8 cellular contexts compared by ENCODE assay signal in the genomic region with DNA sequence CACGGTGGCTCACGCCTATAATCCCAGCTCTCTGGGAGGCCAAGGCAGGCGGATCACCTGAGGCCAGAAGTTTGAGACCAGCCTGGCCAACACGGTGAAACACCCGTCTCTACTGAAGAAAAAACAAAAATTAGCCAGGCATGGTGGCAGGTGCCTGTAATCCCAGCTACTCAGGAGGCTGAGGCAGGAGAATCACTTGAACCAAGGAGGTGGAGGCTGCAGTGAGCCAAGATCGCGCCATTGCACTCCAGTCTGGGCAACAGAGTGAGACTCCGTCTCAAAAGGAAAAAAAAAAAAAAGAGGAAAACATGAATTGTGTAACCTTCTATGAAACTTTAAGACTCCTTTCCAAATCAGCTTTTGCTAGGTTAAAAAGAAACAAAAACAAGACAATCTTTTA. TPM values are rescaled to one million over a fixed set of nuclear protein-coding genes. Genes with fewer than 3 reads are reported as not detected.
DNase-seq lines count a peak whose midpoint lies in the region; ATAC-seq and TF ChIP-seq lines count a peak whose summit lies in the region.
"Not testable (repeated sequence)": the region's sequence is repeated elsewhere in the genome, so short reads cannot be mapped to it uniquely, and the experiment has no call there.

No MANE protein-coding gene starts in this region.

- peaks cover 54 to 86% (median 65%) of the 10 kb centered on the region in 10 experiments for H3K4me1 ChIP-seq in BLaER1 treated with 17β-estradiol and CSF1 and Interleukin-3, amounts not matched to agents 10 nM and 100 nM
- H3K4me1 ChIP-seq in HEK293 (ENCODE audit: control insufficient read depth, insufficient read depth, low read length) (peaks cover 60% of the 10 kb centered on the region), esophagus squamous epithelium (peaks cover 17 to 100% (median 70%) of the 10 kb centered on the region in 3 donors), thyroid gland (peaks cover 70 to 80% of the 10 kb centered on the region in 2 donors)
- H3K4me1 ChIP-seq in naive thymus-derived CD4-positive, alpha-beta T cell (ENCODE audit: control insufficient read depth in 2 of 2, insufficient read depth in 2 of 2, low read length in 2 of 2) = peaks cover 48 to 62% of the 10 kb centered on the region in 2 donors

- intact Hi-C loops in esophagus squamous epithelium (cut with DNase I); naive thymus-derived CD4-positive, alpha-beta T cell (cut with micrococcal nuclease): not testable (repeated sequence)
- intact Hi-C loops in thyroid gland (cut with DNase I) = loop anchor here (10.0 kb wide), 1 partner anchor 68 kb away; a partner anchor contains a TSS

- CTCF ChIA-PET in HEK293 (lab: Yijun Ruan, JAX) (interaction anchor here (0.6 to 2.1 kb wide), 5 partner anchors 14 to 23 kb away, joined by 3 to 8 read pairs (median 5); no protein-coding TSS in a partner anchor), T-cell (lab: Charles Lee) (interaction anchor here (0.6 to 1.5 kb wide), 4 partner anchors 10 to 45 kb away, joined by 3 to 5 read pairs (median 4); a partner anchor contains a TSS)
- CTCF ChIA-PET in naive thymus-derived CD4-positive, alpha-beta T cell (lab: Charles Lee) = interaction anchor here (1.3 kb wide), 1 partner anchor 21 kb away, joined by 4 read pairs; no protein-coding TSS in a partner anchor

- 0 out of 22 replicates have a peak overlapping the region, but pooled peaks of 2 of the 11 experiments have one; percentile 10 to 11 for H3K27ac ChIP-seq in BLaER1 treated with 17β-estradiol and CSF1 and Interleukin-3, amounts not matched to agents 10 nM and 100 nM
- H3K27ac ChIP-seq in HEK293 (ENCODE audit: extremely low read depth, low read depth, low read length) = not testable (repeated sequence)
- H3K27ac ChIP-seq in esophagus squamous epithelium = peak overlapping the region in 3 of 4 donors; percentile 5 to 21 (median 9)
- peak overlapping the region; percentile 22 for H3K27ac ChIP-seq in naive thymus-derived CD4-positive, alpha-beta T cell (ENCODE audit: low read depth, low read length)
- peak overlapping the region in 2 of 3 donors; percentile 4 to 27 for H3K27ac ChIP-seq in thyroid gland

- not testable (repeated sequence) for TF ChIP-seq CTCF in HEK293 (tag by site-specific recombination; IDR thresholded peaks at IDR 0.05); esophagus squamous epithelium (IDR thresholded peaks at IDR 0.05); progenitor cell of endocrine pancreas (IDR thresholded peaks at IDR 0.05; ENCODE audit: unreplicated experiment); thyroid gland (IDR thresholded peaks at IDR 0.05)

- not testable (repeated sequence) for ATAC-seq in T-cell (replicated peaks in 1 of 4); naive thymus-derived CD4-positive, alpha-beta T cell

- not testable (repeated sequence) for H3K27me3 ChIP-seq in BLaER1 treated with 17β-estradiol and CSF1 and Interleukin-3, amounts not matched to agents 10 nM and 100 nM; esophagus squamous epithelium; naive thymus-derived CD4-positive, alpha-beta T cell (ENCODE audit: control insufficient read depth in 2 of 2, insufficient read depth in 2 of 2, low read length in 2 of 2); thyroid gland

- not testable (repeated sequence) for H3K27me3 Mint-ChIP-seq in T-cell; activated naive CD4-positive, alpha-beta T cell treated with anti-CD3 and anti-CD28 coated beads, Interleukin-2, amount 50 U/mL, for 24 hours; naive thymus-derived CD4-positive, alpha-beta T cell; progenitor cell of endocrine pancreas

- TF ChIP-seq POLR2A in esophagus squamous epithelium (IDR thresholded peaks at IDR 0.05); thyroid gland (IDR thresholded peaks at IDR 0.05): not testable (repeated sequence)

- not testable (repeated sequence) for H3K4me3 ChIP-seq in BLaER1 treated with 17β-estradiol and CSF1 and Interleukin-3, amounts not matched to agents 10 nM and 100 nM; HEK293 (ENCODE audit: low read depth, low read length); esophagus squamous epithelium; naive thymus-derived CD4-positive, alpha-beta T cell (ENCODE audit: low read length); thyroid gland (replicated peaks in 1 of 3)

- not testable (repeated sequence) for H3K9me3 Mint-ChIP-seq in T-cell; activated naive CD4-positive, alpha-beta T cell treated with anti-CD3 and anti-CD28 coated beads, Interleukin-2, amount 50 U/mL, for 24 hours; naive thymus-derived CD4-positive, alpha-beta T cell; progenitor cell of endocrine pancreas (ENCODE audit: low read depth)

- H4K20me1 ChIP-seq in BLaER1 treated with 17β-estradiol and CSF1 and Interleukin-3, amounts not matched to agents 10 nM and 100 nM = peaks cover 100% of the 10 kb centered on the region in 11 experiments

- peak overlapping the region in 2 of 3 donors; percentile 17 to 40 for H3K4me3 Mint-ChIP-seq in T-cell
- peak overlapping the region; percentile 7 for H3K4me3 Mint-ChIP-seq in activated naive CD4-positive, alpha-beta T cell treated with anti-CD3 and anti-CD28 coated beads, Interleukin-2, amount 50 U/mL, for 24 hours
- peak overlapping the region in 6 of 10 donors; percentile 2 to 63 (median 20) for H3K4me3 Mint-ChIP-seq in naive thymus-derived CD4-positive, alpha-beta T cell
- H3K4me3 Mint-ChIP-seq in progenitor cell of endocrine pancreas (ENCODE audit: low read depth) = not testable (repeated sequence)

- not testable (repeated sequence) for H3K9me3 ChIP-seq in BLaER1 treated with 17β-estradiol and CSF1 and Interleukin-3, amounts not matched to agents 10 nM and 100 nM (replicated peaks in 1 of 11); HEK293 (ENCODE audit: control insufficient read depth, insufficient read depth, low read depth, low read length); esophagus squamous epithelium; naive thymus-derived CD4-positive, alpha-beta T cell (ENCODE audit: control insufficient read depth in 2 of 3, low read length in 3 of 3); thyroid gland

- POLR2A ChIA-PET in HEK293 (lab: Yijun Ruan, JAX) = interaction anchor here (1.0 kb wide), 1 partner anchor 13 kb away, joined by 3 read pairs; a partner anchor contains a TSS
- POLR2A ChIA-PET in T-cell (lab: Charles Lee) = interaction anchor here (0.6 to 0.8 kb wide), 2 partner anchors 21 to 372 kb away, joined by 3 read pairs; no protein-coding TSS in a partner anchor
- POLR2A ChIA-PET in naive thymus-derived CD4-positive, alpha-beta T cell (lab: Charles Lee) = interaction anchor here (1.5 kb wide), 1 partner anchor 13 kb away, joined by 4 read pairs; no protein-coding TSS in a partner anchor

- peak overlapping the region in 6 of 11 experiments; percentile 1 to 67 (median 34); a peak in 8 of 22 replicates for H3K4me2 ChIP-seq in BLaER1 treated with 17β-estradiol and CSF1 and Interleukin-3, amounts not matched to agents 10 nM and 100 nM

- not testable (repeated sequence) for DNase-seq in T-cell; esophagus squamous epithelium (lab: John Stamatoyannopoulos, UW); naive thymus-derived CD4-positive, alpha-beta T cell; progenitor cell of endocrine pancreas (ENCODE audit: low spot score, unreplicated experiment); thyroid gland

- peak overlapping the region in 1 of 11 experiments; percentile 23; a peak in 2 of 22 replicates for H3K9ac ChIP-seq in BLaER1 treated with 17β-estradiol and CSF1 and Interleukin-3, amounts not matched to agents 10 nM and 100 nM

- WGBS in esophagus squamous epithelium, 2 donors = 61 to 65% methylated on average over 3 to 6 of the region's 8 CpGs
- 80 to 86% methylated on average over 8 of the region's 8 CpGs for WGBS in thyroid gland, 2 donors

- not testable (repeated sequence) for H3K36me3 Mint-ChIP-seq in T-cell; activated naive CD4-positive, alpha-beta T cell treated with anti-CD3 and anti-CD28 coated beads, Interleukin-2, amount 50 U/mL, for 24 hours; naive thymus-derived CD4-positive, alpha-beta T cell; progenitor cell of endocrine pancreas (ENCODE audit: insufficient read depth)

- H3K4me1 Mint-ChIP-seq in T-cell (peaks cover 68 to 78% (median 70%) of the 10 kb centered on the region in 3 donors), progenitor cell of endocrine pancreas (ENCODE audit: low read depth) (peaks cover 15% of the 10 kb centered on the region)
- H3K4me1 Mint-ChIP-seq in activated naive CD4-positive, alpha-beta T cell treated with anti-CD3 and anti-CD28 coated beads, Interleukin-2, amount 50 U/mL, for 24 hours = peaks cover 61% of the 10 kb centered on the region
- H3K4me1 Mint-ChIP-seq in naive thymus-derived CD4-positive, alpha-beta T cell = peaks cover 26 to 77% (median 58%) of the 10 kb centered on the region in 7 donors

- H3K27ac Mint-ChIP-seq in T-cell (peak overlapping the region in 1 of 2 donors; percentile 60), progenitor cell of endocrine pancreas (peak overlapping the region; percentile 91)
- H3K27ac Mint-ChIP-seq in activated naive CD4-positive, alpha-beta T cell treated with anti-CD3 and anti-CD28 coated beads, Interleukin-2, amount 50 U/mL, for 24 hours = peak overlapping the region; percentile 23
- H3K27ac Mint-ChIP-seq in naive thymus-derived CD4-positive, alpha-beta T cell = peak overlapping the region in 6 of 9 donors; percentile 28 to 85 (median 76)

- peaks cover 11 to 91% (median 69%) of the 10 kb centered on the region in 11 experiments for H3K36me3 ChIP-seq in BLaER1 treated with 17β-estradiol and CSF1 and Interleukin-3, amounts not matched to agents 10 nM and 100 nM
- H3K36me3 ChIP-seq in HEK293 (ENCODE audit: control insufficient read depth in 2 of 2, insufficient read depth in 1 of 2, low read length in 2 of 2) (peaks cover 12 to 26% of the 10 kb centered on the region in 2 experiments; a peak in 2 of 3 replicates), esophagus squamous epithelium (peaks cover 0 to 13% (median 0%) of the 10 kb centered on the region in 3 donors)
- not testable (repeated sequence) for H3K36me3 ChIP-seq in naive thymus-derived CD4-positive, alpha-beta T cell (ENCODE audit: control insufficient read depth in 2 of 3, insufficient read depth in 3 of 3, low read length in 3 of 3); thyroid gland

RNA-seq across cellular contexts. Expression of a gene that starts 13.3 kb away (rescaled TPM):
- total RNA-seq in T-cell = 100 to 1,000 TPM; 119 to 129 (median 126) TPM
- 100 to 1,000 TPM; 505 to 758 (median 567) TPM for total RNA-seq in esophagus squamous epithelium
- 100 to 1,000 TPM; 119 to 317 (median 127) TPM for total RNA-seq in naive thymus-derived CD4-positive, alpha-beta T cell
- 10 to 100 TPM; 30.6 to 37.3 TPM for polyA plus RNA-seq in naive thymus-derived CD4-positive, alpha-beta T cell
- total RNA-seq in progenitor cell of endocrine pancreas = 951 and 984 TPM in 2 replicates
- 1,000 to 10,000 TPM in 1 of 4 donors, 100 to 1,000 TPM in 3; 553 to 1,135 (median 724) TPM for total RNA-seq in thyroid gland
